In the genomic region with DNA sequence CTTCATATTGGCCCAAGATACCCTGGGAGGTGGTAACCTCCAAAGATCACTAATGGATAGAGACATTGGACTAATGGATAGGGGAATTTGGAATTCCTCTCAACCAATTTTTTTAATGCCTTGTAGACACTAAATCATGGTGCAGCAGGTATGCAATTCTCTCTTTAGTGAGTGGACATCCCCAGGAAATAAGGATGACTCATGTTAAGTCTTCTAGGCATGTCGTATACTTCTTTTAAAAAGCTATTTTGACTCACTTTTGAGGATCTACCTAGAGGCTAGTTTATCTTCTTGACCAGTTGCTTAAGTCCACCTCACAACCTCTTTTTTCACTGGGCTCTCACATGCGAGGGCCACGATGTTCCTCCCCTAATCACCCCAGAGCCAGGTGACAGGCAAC, we compare ENCODE assay signal across 18 cellular contexts.
DNase-seq lines count a peak whose midpoint lies in the region; ATAC-seq, FAIRE-seq and TF ChIP-seq lines count a peak whose summit lies in the region.
"Had no signal": no experiment of that assay in that cellular context is flagged by ENCODE, and none has a peak within 500 bp of the region (broad histone marks: within the 10 kb centered on the region; RNA-seq: fewer than 3 reads in every experiment).

No MANE protein-coding gene starts in this region.

- H3K4me1 ChIP-seq in RWPE2 (ENCODE audit: insufficient read depth, poor library complexity, severe bottlenecking) (no peaks in the 10 kb centered on the region), foreskin keratinocyte (no peaks in the 10 kb centered on the region), kidney (ENCODE audit: control insufficient read depth in 1 of 2, insufficient read depth in 1 of 2, low read depth in 1 of 2, low read length in 2 of 2) (no peaks in the 10 kb centered on the region)

- H3K36me3 ChIP-seq in RWPE2 (ENCODE audit: low read depth): no peaks in the 10 kb centered on the region
- H3K36me3 ChIP-seq in kidney (ENCODE audit: control insufficient read depth in 1 of 2, insufficient read depth in 2 of 2, low read length in 2 of 2): no peaks in the 10 kb centered on the region

- H3K27ac ChIP-seq in RWPE2 (ENCODE audit: poor library complexity, severe bottlenecking) (no peak overlapping the region), foreskin keratinocyte (no peak overlapping the region), kidney (ENCODE audit: low read depth in 2 of 2, low read length in 2 of 2) (no peak overlapping the region)

- DNase-seq in HT1080 (ENCODE audit: low read depth) (peak; percentile 34), NCI-H226 (peak; percentile 31), RWPE2 (ENCODE audit: low spot score) (no peak), foreskin keratinocyte (peak; percentile 16 to 52), kidney (no peak), NCI-H1417 (lab: John Stamatoyannopoulos, UW) (no peak), NAMALWA (ENCODE audit: low spot score) (no peak)
- DNase-seq: C1 segment of cervical spinal cord; Calu3; CD4-positive, alpha-beta memory T cell; COR-L47; DMS53; DMS79 treated with DMSO at 0.1 percent for 48 hours; GF-D8; H9 had no signal

- no peak for TF ChIP-seq CTCF in RWPE2 (IDR thresholded peaks at IDR 0.05; ENCODE audit: poor library complexity, severe bottlenecking)
- no peak for TF ChIP-seq CTCF in foreskin keratinocyte (conservative IDR thresholded peaks at IDR 0.05)
- TF ChIP-seq CTCF in kidney (IDR thresholded peaks at IDR 0.05; ENCODE audit: borderline replicate concordance, extremely low read depth, insufficient read depth): no peak

- H3K27me3 ChIP-seq in RWPE2 (ENCODE audit: insufficient read depth, poor library complexity, severe bottlenecking) (no peaks in the 10 kb centered on the region), foreskin keratinocyte (no peaks in the 10 kb centered on the region)

- H3K9ac ChIP-seq in kidney (ENCODE audit: low read length in 2 of 2): no peak overlapping the region

- no peak for FAIRE-seq in kidney (lab: Jason Lieb, UNC)
- FAIRE-seq: GM12892 had no signal

- intact Hi-C loops in kidney (cut with DNase I): no loop called here

- H3K4me3 ChIP-seq in RWPE2 (ENCODE audit: severe bottlenecking): no peak overlapping the region
- no peak overlapping the region for H3K4me3 ChIP-seq in kidney (ENCODE audit: low read length in 2 of 2)
- H3K4me3 ChIP-seq: GM23338 had no signal

- ATAC-seq in RWPE2 (ENCODE audit: low read depth): peak; percentile 62
- ATAC-seq in foreskin keratinocyte: peak; percentile 56
- ATAC-seq: GM23338, HCT116 had no signal

- no peaks in the 10 kb centered on the region for H3K9me3 ChIP-seq in RWPE2 (ENCODE audit: severe bottlenecking)
- no peaks in the 10 kb centered on the region for H3K9me3 ChIP-seq in kidney (ENCODE audit: control insufficient read depth in 1 of 2, low read length in 2 of 2)

Comparison
In these comparisons a context has a peak if more than half of its experiments do, and no peak if none do; other contexts are left out.
1. DNase-seq: peak in HT1080 (single experiment), NCI-H226 (single experiment) and foreskin keratinocyte (2 of 2); none in RWPE2 (single experiment), kidney (single experiment), NCI-H1417 (0 of 3) and NAMALWA (single experiment).